Comparison of ENCODE assay signal across 10 cellular contexts in the genomic region with DNA sequence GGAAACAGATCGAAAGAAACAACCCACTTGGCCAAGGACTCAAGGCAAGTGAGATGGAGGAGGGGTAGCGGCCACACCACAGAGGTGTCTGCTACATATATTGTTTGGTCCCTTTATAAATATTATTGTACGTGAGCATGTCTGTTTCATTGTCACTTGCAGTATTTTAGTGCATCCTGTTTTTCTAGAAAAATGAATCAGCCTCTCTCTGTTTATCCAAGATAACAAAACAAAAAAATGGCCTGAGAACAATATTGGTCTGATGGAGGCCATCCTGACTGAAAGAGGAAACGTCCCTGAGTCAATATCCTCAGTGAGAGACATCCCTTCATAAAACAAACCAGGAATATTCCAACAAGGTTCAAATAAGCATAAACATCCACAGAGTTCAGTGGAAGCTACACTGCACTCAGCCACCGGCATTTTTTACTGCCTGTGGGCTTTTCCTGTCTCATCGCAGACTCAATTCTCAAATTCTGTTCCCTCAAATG. TPM values are rescaled to one million over a fixed set of nuclear protein-coding genes. Genes with fewer than 3 reads are reported as not detected.
A peak's percentile ranks its signal among the peaks of the same experiment; 100 is the strongest.
DNase-seq lines count a peak whose midpoint lies in the region; ATAC-seq and TF ChIP-seq lines count a peak whose summit lies in the region.
"Had no signal": no experiment of that assay in that cellular context is flagged by ENCODE, and none has a peak within 500 bp of the region (broad histone marks: within the 10 kb centered on the region; RNA-seq: fewer than 3 reads in every experiment).

No MANE protein-coding gene starts in this region.

- H3K27ac ChIP-seq in cardiac muscle cell (peak overlapping the region; percentile 42), muscle layer of duodenum (ENCODE audit: low read length) (peak overlapping the region; percentile 3), aorta (ENCODE audit: low read depth in 1 of 2, low read length in 2 of 2) (peak overlapping the region; percentile 29 to 33)

- H3K27me3 ChIP-seq in cardiac muscle cell (no peaks in the 10 kb centered on the region), muscle layer of duodenum (ENCODE audit: low read depth, low read length) (no peaks in the 10 kb centered on the region), aorta (ENCODE audit: control insufficient read depth in 1 of 2, insufficient read depth in 2 of 2, low read length in 1 of 2) (no peaks in the 10 kb centered on the region)

- H3K36me3 ChIP-seq in cardiac muscle cell, result no peaks in the 10 kb centered on the region
- peaks cover 0 to 1% of the 10 kb centered on the region in 2 donors for H3K36me3 ChIP-seq in muscle layer of duodenum (ENCODE audit: control insufficient read depth in 1 of 2, insufficient read depth in 2 of 2, low read length in 2 of 2)
- H3K36me3 ChIP-seq in aorta (ENCODE audit: control insufficient read depth in 1 of 2, insufficient read depth in 2 of 2, low read length in 1 of 2), result no peaks in the 10 kb centered on the region

- intact Hi-C loops in Right ventricle myocardium inferior (cut with DNase I) (no loop called here), aorta (cut with DNase I) (loop anchor here in 1 of 2 donors (5.0 kb wide), 2 partner anchors 33 to 42 kb away; a partner anchor contains a TSS)

- H3K9me3 Mint-ChIP-seq in endothelial cell (ENCODE audit: unreplicated experiment), result no peaks in the 10 kb centered on the region
- H3K9me3 Mint-ChIP-seq in stimulated activated memory B cell treated with anti-CD40 and anti-IgM and Interleukin-4, amounts not matched to agents 10 μg/mL and 1 μg/mL and 100 μg/mL, for 72 hours, result no peaks in the 10 kb centered on the region

- H3K4me3 ChIP-seq in cardiac muscle cell (no peak overlapping the region), muscle layer of duodenum (ENCODE audit: low read depth in 1 of 2, low read length in 2 of 2) (no peak overlapping the region), aorta (ENCODE audit: low read length in 2 of 2) (no peak overlapping the region)

- H3K27ac Mint-ChIP-seq in endothelial cell (ENCODE audit: unreplicated experiment), result peak overlapping the region; percentile 98
- H3K27ac Mint-ChIP-seq in stimulated activated memory B cell treated with anti-CD40 and anti-IgM and Interleukin-4, amounts not matched to agents 10 μg/mL and 1 μg/mL and 100 μg/mL, for 72 hours, result no peak overlapping the region

- WGBS in aorta, 2 donors, result 30 to 35% methylated on average over 6 of the region's 6 CpGs

- H3K4me1 Mint-ChIP-seq in endothelial cell (ENCODE audit: unreplicated experiment), result peaks cover 94% of the 10 kb centered on the region
- no peaks in the 10 kb centered on the region for H3K4me1 Mint-ChIP-seq in stimulated activated memory B cell treated with anti-CD40 and anti-IgM and Interleukin-4, amounts not matched to agents 10 μg/mL and 1 μg/mL and 100 μg/mL, for 72 hours

- TF ChIP-seq CTCF in cardiac muscle cell (IDR thresholded peaks at IDR 0.05; ENCODE audit: low read depth, low read length), result no peak
- no peak for TF ChIP-seq CTCF in endothelial cell (IDR thresholded peaks at IDR 0.05; ENCODE audit: unreplicated experiment)

- no peak overlapping the region for H3K4me3 Mint-ChIP-seq in endothelial cell (ENCODE audit: unreplicated experiment)
- H3K4me3 Mint-ChIP-seq in stimulated activated memory B cell treated with anti-CD40 and anti-IgM and Interleukin-4, amounts not matched to agents 10 μg/mL and 1 μg/mL and 100 μg/mL, for 72 hours, result no peak overlapping the region

- peaks cover 30% of the 10 kb centered on the region for H3K36me3 Mint-ChIP-seq in endothelial cell (ENCODE audit: low read depth, unreplicated experiment)
- H3K36me3 Mint-ChIP-seq in stimulated activated memory B cell treated with anti-CD40 and anti-IgM and Interleukin-4, amounts not matched to agents 10 μg/mL and 1 μg/mL and 100 μg/mL, for 72 hours, result no peaks in the 10 kb centered on the region

- ATAC-seq in Right ventricle myocardium inferior, result no peak
- ATAC-seq in aorta (ENCODE audit: low FRiP score), result no peak
- ATAC-seq in stimulated activated memory B cell treated with anti-CD40 and anti-IgM and Interleukin-4, amounts not matched to agents 10 μg/mL and 1 μg/mL and 100 μg/mL, for 72 hours, result no peak
- ATAC-seq in GM19023 (IDR thresholded peaks at IDR 0.05; ENCODE audit: unreplicated experiment), result no peak

- peaks cover 5% of the 10 kb centered on the region for H3K27me3 Mint-ChIP-seq in endothelial cell (ENCODE audit: unreplicated experiment)
- H3K27me3 Mint-ChIP-seq in stimulated activated memory B cell treated with anti-CD40 and anti-IgM and Interleukin-4, amounts not matched to agents 10 μg/mL and 1 μg/mL and 100 μg/mL, for 72 hours, result peaks cover 9% of the 10 kb centered on the region

- H3K9me3 ChIP-seq in cardiac muscle cell (ENCODE audit: low read depth) (no peaks in the 10 kb centered on the region), muscle layer of duodenum (ENCODE audit: control insufficient read depth in 1 of 2, low read length in 2 of 2) (no peaks in the 10 kb centered on the region), aorta (ENCODE audit: control insufficient read depth, low read length) (no peaks in the 10 kb centered on the region)

- DNase-seq in cardiac muscle cell (ENCODE audit: low read depth in 1 of 2, low spot score in 1 of 2) (peak in 1 of 2 donors; percentile 52), Right ventricle myocardium inferior (ENCODE audit: missing footprints) (no peak), endothelial cell (ENCODE audit: low spot score) (peak; percentile 16), aorta (no peak), glomerular visceral epithelial cell (ENCODE audit: extremely low spot score) (no peak)
- DNase-seq: activated CD4-positive, CD25-positive, alpha-beta regulatory T cell treated with anti-CD3 and anti-CD28 coated beads, Interleukin-2, amount 50 U/mL, for 72 hours; DMS 273 treated with DMSO at 0.1 percent for 48 hours had no signal

- peaks cover 30% of the 10 kb centered on the region for H3K4me1 ChIP-seq in cardiac muscle cell (ENCODE audit: low read depth)
- peaks cover 4 to 17% of the 10 kb centered on the region in 2 donors for H3K4me1 ChIP-seq in muscle layer of duodenum (ENCODE audit: control insufficient read depth in 1 of 2, insufficient read depth in 2 of 2, low read length in 2 of 2)
- H3K4me1 ChIP-seq in aorta (ENCODE audit: control insufficient read depth in 1 of 2, insufficient read depth in 2 of 2, low read length in 2 of 2), result peaks cover 12 to 29% of the 10 kb centered on the region in 2 donors

RNA-seq across cellular contexts. Expression of a gene that starts 42.0 kb away (rescaled TPM):
- total RNA-seq in cardiac muscle cell (55.0 and 69.1 TPM in 2 replicates), Right ventricle myocardium inferior (42.6 TPM), endothelial cell (ENCODE audit: unreplicated experiment) (137 TPM), aorta (100 to 1,000 TPM; 148 to 225 TPM)
- polyA plus RNA-seq in cardiac muscle cell (54.8 and 80.6 TPM in 2 replicates), aorta (100 to 1,000 TPM in 1 of 2 donors, 10 to 100 TPM in 1; 93.5 to 115 TPM)
